Comparison of ENCODE assay signal across 8 cellular contexts in genomic region chr16:85564277-85565051, GRCh38. TPM values are rescaled to one million over a fixed set of nuclear protein-coding genes. Genes with fewer than 3 reads are reported as not detected.
A peak's percentile ranks its signal among the peaks of the same experiment; 100 is the strongest.
DNase-seq lines count a peak whose midpoint lies in the region; ATAC-seq and TF ChIP-seq lines count a peak whose summit lies in the region.

No MANE protein-coding gene starts in this region.

- no peaks in the 10 kb centered on the region for H3K9me3 ChIP-seq in psoas muscle

- intact Hi-C loops in psoas muscle (cut with DNase I): loop anchor here (5.0 kb wide), 2 partner anchors 38 to 147 kb away; no protein-coding TSS in a partner anchor

- H3K4me1 ChIP-seq in psoas muscle: peaks cover 39% of the 10 kb centered on the region

- H3K36me3 Mint-ChIP-seq in chondrocyte (ENCODE audit: low read depth): no peaks in the 10 kb centered on the region

- peaks cover 29% of the 10 kb centered on the region for H3K4me1 Mint-ChIP-seq in chondrocyte (ENCODE audit: low read depth)

- H3K4me3 ChIP-seq in NB4 (ENCODE audit: low read depth, low read length) (no peak overlapping the region), psoas muscle (no peak overlapping the region)

- no peak overlapping the region for H3K4me3 Mint-ChIP-seq in chondrocyte (ENCODE audit: unreplicated experiment)

- H3K27me3 Mint-ChIP-seq in chondrocyte (ENCODE audit: low read depth): no peaks in the 10 kb centered on the region

- H3K9me3 Mint-ChIP-seq in chondrocyte (ENCODE audit: low read depth): no peaks in the 10 kb centered on the region

- H3K36me3 ChIP-seq in psoas muscle (ENCODE audit: insufficient read depth in 1 of 2, low read depth in 1 of 2): no peaks in the 10 kb centered on the region

- TF ChIP-seq CTCF in NB4 (IDR thresholded peaks at IDR 0.05; ENCODE audit: low read depth, low read length): peak; percentile 71
- peak; percentile 76 for TF ChIP-seq CTCF in chondrocyte (IDR thresholded peaks at IDR 0.05)
- peak; percentile 80 for TF ChIP-seq CTCF in psoas muscle (IDR thresholded peaks at IDR 0.05)

- H3K27ac ChIP-seq in psoas muscle: peak overlapping the region; percentile 73

- 58 to 76% (median 62%) methylated on average over 16 of the region's 16 CpGs for WGBS in psoas muscle, 3 donors

- TF ChIP-seq POLR2A in NB4 (IDR thresholded peaks at IDR 0.05; ENCODE audit: extremely low read depth, insufficient read length): no peak

- ATAC-seq in psoas muscle (peak; percentile 85 to 93 (median 90)), HG03378 (IDR thresholded peaks at IDR 0.05; ENCODE audit: unreplicated experiment) (no peak)

- peak; percentile 30 for DNase-seq in COLO668 (lab: John Stamatoyannopoulos, UW; ENCODE audit: unreplicated experiment)
- DNase-seq in NB4 (ENCODE audit: low read depth): peak; percentile 59
- DNase-seq in chondrocyte (ENCODE audit: low spot score): no peak
- DNase-seq in psoas muscle: peak; percentile 63 to 87
- no peak for DNase-seq in NCI-H1105 (lab: John Stamatoyannopoulos, UW)
- no peak for DNase-seq in DMS79 (lab: John Stamatoyannopoulos, UW)
- DNase-seq in T1000 (lab: John Stamatoyannopoulos, UW): no peak

- no peaks in the 10 kb centered on the region for H3K27me3 ChIP-seq in psoas muscle (ENCODE audit: insufficient read depth in 3 of 3, low read length in 2 of 3)

- no peak overlapping the region for H3K27ac Mint-ChIP-seq in chondrocyte (ENCODE audit: unreplicated experiment)

RNA-seq across cellular contexts. Expression of gene GSE1, which starts 48.7 kb away (rescaled TPM):
- total RNA-seq in chondrocyte (22.6 to 37.1 TPM (median 24.0 TPM) in 3 replicates), psoas muscle (10 to 100 TPM; 47.0 to 90.5 (median 64.6) TPM)
- polyA plus RNA-seq in psoas muscle: 10 to 100 TPM; 10.8 to 34.7 (median 22.0) TPM

Comparison
In these comparisons a context has a peak if more than half of its experiments do, and no peak if none do; other contexts are left out.
1. DNase-seq: peak in COLO668 (single experiment), NB4 (single experiment) and psoas muscle (2 of 2); none in chondrocyte (single experiment), NCI-H1105 (single experiment), DMS79 (single experiment) and T1000 (single experiment).
2. Peak in every context shown above with its lines, with median percentiles within 50 percentile points of each other: CTCF ChIP-seq.